ENCODE assay signal across 1 cellular context in genomic region chr7:98252655-98253054, GRCh38.
TF ChIP-seq lines count a peak whose summit lies in the region.

No MANE protein-coding gene starts in this region.

TF ChIP-seq in HepG2, 621 proteins besides CTCF, POLR2A, EP300 and RAD21:
- TF ChIP-seq ZNF816 (CRISPR knock-in tag; IDR thresholded peaks at IDR 0.05; ENCODE audit: borderline replicate concordance) (peak; percentile 42; the same call in 1 of the 2 replicates), THAP7 (CRISPR knock-in tag; IDR thresholded peaks at IDR 0.05) (0 out of 2 replicates have a peak, but pooled peaks have one; percentile 6), NAIF1 (CRISPR knock-in tag; IDR thresholded peaks at IDR 0.05; ENCODE audit: borderline replicate concordance) (0 out of 2 replicates have a peak, but pooled peaks have one; percentile 17), CCDC6 (CRISPR knock-in tag; IDR thresholded peaks at IDR 0.05) (no peak), NFE2L2 (IDR thresholded peaks at IDR 0.05; ENCODE audit: low read length) (no peak), ZNF17 (CRISPR knock-in tag; IDR thresholded peaks at IDR 0.05) (0 out of 2 replicates have a peak, but pooled peaks have one; percentile 43), RXRB (CRISPR knock-in tag; IDR thresholded peaks at IDR 0.05; ENCODE audit: borderline replicate concordance) (no peak)
- TF ChIP-seq, protein P1, sequence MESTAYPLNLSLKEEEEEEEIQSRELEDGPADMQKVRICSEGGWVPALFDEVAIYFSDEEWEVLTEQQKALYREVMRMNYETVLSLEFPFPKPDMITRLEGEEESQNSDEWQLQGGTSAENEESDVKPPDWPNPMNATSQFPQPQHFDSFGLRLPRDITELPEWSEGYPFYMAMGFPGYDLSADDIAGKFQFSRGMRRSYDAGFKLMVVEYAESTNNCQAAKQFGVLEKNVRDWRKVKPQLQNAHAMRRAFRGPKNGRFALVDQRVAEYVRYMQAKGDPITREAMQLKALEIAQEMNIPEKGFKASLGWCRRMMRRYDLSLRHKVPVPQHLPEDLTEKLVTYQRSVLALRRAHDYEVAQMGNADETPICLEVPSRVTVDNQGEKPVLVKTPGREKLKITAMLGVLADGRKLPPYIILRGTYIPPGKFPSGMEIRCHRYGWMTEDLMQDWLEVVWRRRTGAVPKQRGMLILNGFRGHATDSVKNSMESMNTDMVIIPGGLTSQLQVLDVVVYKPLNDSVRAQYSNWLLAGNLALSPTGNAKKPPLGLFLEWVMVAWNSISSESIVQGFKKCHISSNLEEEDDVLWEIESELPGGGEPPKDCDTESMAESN (CRISPR knock-in tag; conservative IDR thresholded peaks at IDR 0.05): 0 out of 2 replicates have a peak, but pooled peaks have one; percentile 5
